Comparison of ENCODE assay signal across 12 cellular contexts in the genomic region with DNA sequence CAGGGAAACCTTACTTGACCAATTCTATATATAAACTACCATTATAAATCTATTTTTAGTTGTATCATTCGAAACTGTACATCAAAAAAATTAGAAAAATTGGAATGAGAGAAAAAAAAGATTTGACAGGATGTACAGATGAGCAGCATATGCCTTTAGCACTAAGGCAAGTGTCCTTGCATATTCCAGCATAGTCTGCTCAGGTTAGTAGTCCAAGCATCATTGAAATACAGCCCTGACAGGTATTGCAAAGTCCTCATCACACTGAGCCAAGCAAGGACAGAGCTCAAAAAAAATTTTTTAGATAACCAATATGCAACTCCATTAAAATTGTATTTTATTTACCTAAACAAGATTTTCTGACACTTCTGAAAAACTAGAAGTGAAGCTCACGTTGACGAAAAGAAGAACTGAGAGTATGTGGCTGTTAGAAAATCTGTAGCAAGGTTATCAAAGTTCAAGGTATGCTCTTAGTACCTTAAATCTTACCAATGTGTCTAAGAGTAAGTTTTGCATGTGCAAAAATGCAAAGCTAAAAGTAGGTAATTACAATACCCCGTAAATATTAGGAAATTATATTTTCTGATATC.
DNase-seq lines count a peak whose midpoint lies in the region; ATAC-seq lines count a peak whose summit lies in the region.
"Had no signal": no experiment of that assay in that cellular context is flagged by ENCODE, and none has a peak within 500 bp of the region (broad histone marks: within the 10 kb centered on the region; RNA-seq: fewer than 3 reads in every experiment).

No MANE protein-coding gene starts in this region.

- no peak for DNase-seq in SW 1271 (lab: John Stamatoyannopoulos, UW)
- no peak for DNase-seq in NCI-H345 (lab: John Stamatoyannopoulos, UW)
- no peak for DNase-seq in OCI-M2 (lab: John Stamatoyannopoulos, UW; ENCODE audit: unreplicated experiment)
- DNase-seq: lower lobe of right lung; nucleus accumbens; stimulated activated naive CD8-positive, alpha-beta T cell treated with anti-CD3 and anti-CD28 coated beads, Interleukin-15, Interleukin-2, amounts not matched to agents 100 U/mL and 50 U/mL, for 24 hours had no signal

- ATAC-seq in GM19035 (IDR thresholded peaks at IDR 0.05; ENCODE audit: unreplicated experiment) (peak; percentile 82), GM21723 (IDR thresholded peaks at IDR 0.05; ENCODE audit: unreplicated experiment) (peak; percentile 86), HG03135 (IDR thresholded peaks at IDR 0.05; ENCODE audit: unreplicated experiment) (peak; percentile 82), HG03097 (IDR thresholded peaks at IDR 0.05; ENCODE audit: low FRiP score, unreplicated experiment) (no peak)
- ATAC-seq: lower lobe of right lung; Right ventricle myocardium inferior; stimulated activated naive CD8-positive, alpha-beta T cell treated with anti-CD3 and anti-CD28 coated beads, Interleukin-15, Interleukin-2, amounts not matched to agents 100 U/mL and 50 U/mL, for 24 hours; WTC11 had no signal
